ENCODE assay signal across 16 cellular contexts in genomic region chr21:29748391-29749167, GRCh38.
"Had no signal": no experiment of that assay in that cellular context is flagged by ENCODE, and none has a peak within 500 bp of the region (broad histone marks: within the 10 kb centered on the region; RNA-seq: fewer than 3 reads in every experiment).

No MANE protein-coding gene starts in this region.

- H3K36me3 ChIP-seq: heart right ventricle, left lung, ovary, SJCRH30, tibial artery had no signal

- H3K9me3 ChIP-seq: left lung, ovary, SJCRH30, tibial artery had no signal

- H3K4me1 ChIP-seq: heart right ventricle, left lung, SJCRH30, tibial artery had no signal

- FAIRE-seq: islet of Langerhans had no signal

- H3K4me3 ChIP-seq: heart right ventricle, left lung, ovary, SJCRH30, smooth muscle cell, tibial artery had no signal

- H3K27me3 ChIP-seq: heart right ventricle, left lung, ovary, SJCRH30, tibial artery had no signal

- H3K4me2 ChIP-seq: smooth muscle cell had no signal

- DNase-seq: activated CD4-positive, alpha-beta memory T cell treated with anti-CD3 and anti-CD28 coated beads, Interleukin-2, amount 10 ng/mL, durations not matched to agents 7 days and 5 days; activated CD4-positive, CD25-positive, alpha-beta regulatory T cell treated with anti-CD3 and anti-CD28 coated beads, Interleukin-2, amount 50 U/mL, for 72 hours; activated gamma-delta T cell; activated T-cell treated with anti-CD3 and anti-CD28 coated beads, Interleukin-2, amount 50 U/mL, for 48 hours; dermis blood vessel endothelial cell; endodermal cell; erythroblast; heart right ventricle; left lung; mesendoderm; ovary; SJCRH30; SW 1271; tibial artery had no signal

- ATAC-seq: heart right ventricle, left lung had no signal

- H3K27ac ChIP-seq: left lung, ovary, SJCRH30, tibial artery had no signal
